ENCODE assay signal across 8 cellular contexts in the genomic region with DNA sequence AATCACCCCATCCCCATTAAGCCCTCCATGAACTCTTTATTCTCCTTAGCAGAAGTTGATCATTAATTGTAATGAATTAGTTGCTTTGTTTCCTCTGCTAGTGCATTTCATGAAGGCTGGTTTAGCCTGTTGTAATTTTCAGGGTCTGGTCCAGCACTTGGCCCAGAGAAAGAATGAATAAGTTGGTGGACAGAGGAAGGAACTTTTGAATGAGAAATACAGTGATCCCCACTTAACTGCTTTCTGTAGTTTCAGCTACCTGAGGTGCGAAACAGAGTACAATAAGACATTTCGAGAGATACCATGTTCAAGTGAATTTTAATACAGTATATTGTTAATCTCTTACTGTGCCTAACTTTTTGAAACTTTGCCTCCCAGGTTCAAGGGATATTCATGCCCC. TPM values are rescaled to one million over a fixed set of nuclear protein-coding genes. Genes with fewer than 3 reads are reported as not detected.
DNase-seq lines count a peak whose midpoint lies in the region; ATAC-seq and TF ChIP-seq lines count a peak whose summit lies in the region.

No MANE protein-coding gene starts in this region.

- peak overlapping the region; percentile 95 for H3K27ac ChIP-seq in CD4-positive, CD25-positive, alpha-beta regulatory T cell (ENCODE audit: insufficient read depth, low read length, poor library complexity, severe bottlenecking)
- H3K27ac ChIP-seq in Karpas-422 (ENCODE audit: low read length) (no peak overlapping the region), trophoblast cell (ENCODE audit: low read depth, low read length) (no peak overlapping the region)
- peak overlapping the region; percentile 96 for H3K27ac ChIP-seq in naive thymus-derived CD4-positive, alpha-beta T cell (ENCODE audit: low read depth, low read length)

- no peak overlapping the region for H2BK120ac ChIP-seq in trophoblast cell (ENCODE audit: insufficient read depth, low read length, poor library complexity)

- no peaks in the 10 kb centered on the region for H4K20me1 ChIP-seq in Karpas-422 (ENCODE audit: insufficient read depth, low read depth, low read length)

- CTCF ChIA-PET in naive thymus-derived CD4-positive, alpha-beta T cell (lab: Charles Lee), result interaction anchor here (0.7 to 2.4 kb wide), 4 partner anchors 44 to 214 kb away, joined by 3 to 11 read pairs (median 4); a partner anchor contains a TSS

- H3K9me3 ChIP-seq in CD4-positive, CD25-positive, alpha-beta regulatory T cell (ENCODE audit: control insufficient read depth in 2 of 2, low read length in 2 of 2), result no peaks in the 10 kb centered on the region
- H3K9me3 ChIP-seq in Karpas-422 (ENCODE audit: low read length) (no peaks in the 10 kb centered on the region), trophoblast cell (ENCODE audit: insufficient read depth, low read depth, low read length) (no peaks in the 10 kb centered on the region)
- no peaks in the 10 kb centered on the region for H3K9me3 ChIP-seq in naive thymus-derived CD4-positive, alpha-beta T cell (ENCODE audit: control insufficient read depth in 2 of 3, low read length in 3 of 3)

- peak overlapping the region; percentile 85 to 96 (median 90) for H3K27ac Mint-ChIP-seq in CD4-positive, CD25-positive, alpha-beta regulatory T cell
- peak overlapping the region; percentile 65 to 97 (median 93) for H3K27ac Mint-ChIP-seq in naive thymus-derived CD4-positive, alpha-beta T cell

- intact Hi-C loops in naive thymus-derived CD4-positive, alpha-beta T cell (cut with micrococcal nuclease), result loop anchor here (2.0 to 10.0 kb wide), 7 partner anchors 15 to 1339 kb away; a partner anchor contains a TSS

- H3K23ac ChIP-seq in trophoblast cell (ENCODE audit: low read length), result no peak overlapping the region

- H3K9ac ChIP-seq in Karpas-422 (ENCODE audit: low read length) (peak overlapping the region; percentile 84), trophoblast cell (ENCODE audit: low read length) (no peak overlapping the region)

- no peak overlapping the region for H2AK5ac ChIP-seq in trophoblast cell (ENCODE audit: low read length)

- no peak overlapping the region for H4K91ac ChIP-seq in trophoblast cell (ENCODE audit: low read depth, low read length)

- H3K18ac ChIP-seq in trophoblast cell (ENCODE audit: low read length), result no peak overlapping the region

- ATAC-seq in CD4-positive, CD25-positive, alpha-beta regulatory T cell (ENCODE audit: low read depth in 2 of 2), result no peak
- ATAC-seq in naive thymus-derived CD4-positive, alpha-beta T cell, result no peak
- ATAC-seq in HG02763 (IDR thresholded peaks at IDR 0.05; ENCODE audit: unreplicated experiment), result no peak

- no peak overlapping the region for H2AFZ ChIP-seq in Karpas-422 (ENCODE audit: low read length)
- no peak overlapping the region for H2AFZ ChIP-seq in trophoblast cell (ENCODE audit: insufficient read depth, low read length, poor library complexity)

- no peaks in the 10 kb centered on the region for H3K9me3 Mint-ChIP-seq in CD4-positive, CD25-positive, alpha-beta regulatory T cell
- H3K9me3 Mint-ChIP-seq in naive thymus-derived CD4-positive, alpha-beta T cell, result peaks cover 0 to 2% (median 0%) of the 10 kb centered on the region in 11 donors

- no peak overlapping the region for H2BK5ac ChIP-seq in trophoblast cell (ENCODE audit: low read depth, low read length, poor library complexity)

- H3K4me3 ChIP-seq in CD4-positive, CD25-positive, alpha-beta regulatory T cell (ENCODE audit: low read depth, low read length), result peak overlapping the region; percentile 99
- H3K4me3 ChIP-seq in Karpas-422 (ENCODE audit: low read length) (peak overlapping the region; percentile 85; the same call in 1 of the 2 replicates), cardiac fibroblast (replicated peaks in 1 of 2; ENCODE audit: low read depth in 2 of 2, low read length in 2 of 2) (peak overlapping the region; percentile 79 to 87), trophoblast cell (ENCODE audit: low read depth, low read length) (no peak overlapping the region)
- H3K4me3 ChIP-seq in naive thymus-derived CD4-positive, alpha-beta T cell (ENCODE audit: low read length), result peak overlapping the region; percentile 78

- H3K27me3 Mint-ChIP-seq in CD4-positive, CD25-positive, alpha-beta regulatory T cell, result no peaks in the 10 kb centered on the region
- no peaks in the 10 kb centered on the region for H3K27me3 Mint-ChIP-seq in naive thymus-derived CD4-positive, alpha-beta T cell

- peak overlapping the region; percentile 93 to 98 (median 94) for H3K4me3 Mint-ChIP-seq in CD4-positive, CD25-positive, alpha-beta regulatory T cell
- peak overlapping the region; percentile 83 to 97 (median 92) for H3K4me3 Mint-ChIP-seq in naive thymus-derived CD4-positive, alpha-beta T cell

- H3K9me2 ChIP-seq in Karpas-422 (replicated peaks; ENCODE audit: insufficient read depth, low read length), result no peaks in the 10 kb centered on the region

- no peak overlapping the region for H2BK12ac ChIP-seq in trophoblast cell (ENCODE audit: low read length)

- H3K27me3 ChIP-seq in CD4-positive, CD25-positive, alpha-beta regulatory T cell (ENCODE audit: control insufficient read depth, insufficient read depth, low read length), result no peaks in the 10 kb centered on the region
- H3K27me3 ChIP-seq in Karpas-422 (ENCODE audit: low read length) (no peaks in the 10 kb centered on the region), trophoblast cell (ENCODE audit: insufficient read depth, low read length) (no peaks in the 10 kb centered on the region)
- no peaks in the 10 kb centered on the region for H3K27me3 ChIP-seq in naive thymus-derived CD4-positive, alpha-beta T cell (ENCODE audit: control insufficient read depth in 2 of 2, insufficient read depth in 2 of 2, low read length in 2 of 2)

- DNase-seq in CD4-positive, CD25-positive, alpha-beta regulatory T cell, result peak in 1 of 3 donors; percentile 8
- DNase-seq in Karpas-422 (peak; percentile 35), cardiac fibroblast (ENCODE audit: low read depth in 2 of 2) (no peak), trophoblast cell (no peak), NCI-H2029 (lab: John Stamatoyannopoulos, UW) (no peak)
- no peak for DNase-seq in naive thymus-derived CD4-positive, alpha-beta T cell
- no peak for DNase-seq in stimulated activated CD4-positive, alpha-beta T cell treated with anti-CD3 and anti-CD28 coated beads, Interleukin-4, amount 100 ng/mL, for 24 hours

- POLR2A ChIA-PET in naive thymus-derived CD4-positive, alpha-beta T cell (lab: Charles Lee), result interaction anchor here (0.6 to 3.7 kb wide), 8 partner anchors 19 to 250 kb away, joined by 3 to 18 read pairs (median 4); a partner anchor contains a TSS

- H3K4me2 ChIP-seq in Karpas-422 (ENCODE audit: low read depth, low read length, poor library complexity, severe bottlenecking) (peak overlapping the region; percentile 95), trophoblast cell (ENCODE audit: low read length) (no peak overlapping the region)

- peaks cover 3% of the 10 kb centered on the region for H3K79me1 ChIP-seq in trophoblast cell (ENCODE audit: low read length)

- no peaks in the 10 kb centered on the region for H3K36me3 ChIP-seq in CD4-positive, CD25-positive, alpha-beta regulatory T cell (ENCODE audit: control insufficient read depth, insufficient read depth, low read length)
- H3K36me3 ChIP-seq in Karpas-422 (ENCODE audit: insufficient read depth, low read length), result no peaks in the 10 kb centered on the region
- H3K36me3 ChIP-seq in naive thymus-derived CD4-positive, alpha-beta T cell (ENCODE audit: control insufficient read depth in 2 of 3, insufficient read depth in 3 of 3, low read length in 3 of 3), result peaks cover 0 to 4% (median 0%) of the 10 kb centered on the region in 3 experiments
- H3K36me3 ChIP-seq in trophoblast cell (ENCODE audit: control insufficient read depth in 1 of 2, insufficient read depth in 2 of 2, low read length in 2 of 2), result no peaks in the 10 kb centered on the region

- H4K12ac ChIP-seq in trophoblast cell (ENCODE audit: low read depth, low read length), result no peak overlapping the region

- no peak overlapping the region for H3K4ac ChIP-seq in trophoblast cell (ENCODE audit: low read depth, low read length)

- TF ChIP-seq CTCF in cardiac fibroblast (IDR thresholded peaks at IDR 0.05; ENCODE audit: low read depth, low read length), result no peak

- H3K4me1 ChIP-seq in CD4-positive, CD25-positive, alpha-beta regulatory T cell (ENCODE audit: control insufficient read depth, insufficient read depth, low read length, poor library complexity, severe bottlenecking), result peaks cover 51% of the 10 kb centered on the region
- H3K4me1 ChIP-seq in Karpas-422 (ENCODE audit: low read length) (peaks cover 30% of the 10 kb centered on the region), trophoblast cell (ENCODE audit: control insufficient read depth in 1 of 2, insufficient read depth in 2 of 2, low read length in 2 of 2) (no peaks in the 10 kb centered on the region)
- H3K4me1 ChIP-seq in naive thymus-derived CD4-positive, alpha-beta T cell (ENCODE audit: control insufficient read depth in 2 of 2, insufficient read depth in 2 of 2, low read length in 2 of 2), result peaks cover 38 to 49% of the 10 kb centered on the region in 2 donors

- no CpG with 5 or more reads among the region's 2 CpGs for WGBS in trophoblast cell (ENCODE audit: extremely low coverage, insufficient coverage, insufficient read length)

- no peak overlapping the region for H4K8ac ChIP-seq in trophoblast cell (ENCODE audit: low read depth, low read length)

- no peaks in the 10 kb centered on the region for H3K36me3 Mint-ChIP-seq in CD4-positive, CD25-positive, alpha-beta regulatory T cell
- peaks cover 0 to 21% (median 3%) of the 10 kb centered on the region in 5 donors for H3K36me3 Mint-ChIP-seq in naive thymus-derived CD4-positive, alpha-beta T cell

- H3K4me1 Mint-ChIP-seq in CD4-positive, CD25-positive, alpha-beta regulatory T cell, result peaks cover 29 to 64% (median 47%) of the 10 kb centered on the region in 4 donors
- peaks cover 41 to 66% (median 60%) of the 10 kb centered on the region in 7 donors for H3K4me1 Mint-ChIP-seq in naive thymus-derived CD4-positive, alpha-beta T cell

- H3K79me2 ChIP-seq in Karpas-422 (ENCODE audit: low read length) (peaks cover 50% of the 10 kb centered on the region), trophoblast cell (ENCODE audit: control insufficient read depth, insufficient read depth, low read length, poor library complexity) (peaks cover 2% of the 10 kb centered on the region)

- no peak overlapping the region for H3K14ac ChIP-seq in trophoblast cell (ENCODE audit: low read length)

RNA-seq across cellular contexts. Expression of a gene that starts 1.8 kb away (rescaled TPM):
- total RNA-seq in CD4-positive, CD25-positive, alpha-beta regulatory T cell, result 40.7 TPM
- 100 to 1,000 TPM in 1 of 4 donors, 10 to 100 TPM in 3; 72.0 to 118 (median 85.3) TPM for polyA plus RNA-seq in CD4-positive, CD25-positive, alpha-beta regulatory T cell
- 8.2 and 18.9 TPM in 2 replicates for total RNA-seq in Karpas-422 (2014; rRNA removed; shearing (Covaris generic); ENCODE audit: low replicate concordance)
- total RNA-seq in naive thymus-derived CD4-positive, alpha-beta T cell, result 10 to 100 TPM; 40.6 to 52.8 (median 45.0) TPM
- 10 to 100 TPM; 73.2 to 77.7 TPM for polyA plus RNA-seq in naive thymus-derived CD4-positive, alpha-beta T cell
- 9.5 and 10.2 TPM in 2 replicates for polyA plus RNA-seq in trophoblast cell (2013)

Comparison
In these comparisons a context has a peak if more than half of its experiments do, and no peak if none do; other contexts are left out.
1. H3K27ac ChIP-seq: peak in CD4-positive, CD25-positive, alpha-beta regulatory T cell (single experiment) and naive thymus-derived CD4-positive, alpha-beta T cell (single experiment); none in Karpas-422 (single experiment) and trophoblast cell (single experiment).